Comparison of ENCODE assay signal across 16 cellular contexts in genomic region chr10:96279219-96279641, GRCh38. TPM values are rescaled to one million over a fixed set of nuclear protein-coding genes. Genes with fewer than 3 reads are reported as not detected.
DNase-seq lines count a peak whose midpoint lies in the region; ATAC-seq, FAIRE-seq and TF ChIP-seq lines count a peak whose summit lies in the region.
"Had no signal": no experiment of that assay in that cellular context is flagged by ENCODE, and none has a peak within 500 bp of the region (broad histone marks: within the 10 kb centered on the region; RNA-seq: fewer than 3 reads in every experiment).

No MANE protein-coding gene starts in this region.

- no peak overlapping the region for H2AFZ ChIP-seq in K562 (ENCODE audit: low read depth, low read length)

- no peaks in the 10 kb centered on the region for H3K9me1 ChIP-seq in K562 (ENCODE audit: control insufficient read depth, insufficient read depth, low read length)

- H3K27me3 ChIP-seq in K562 (ENCODE audit: control insufficient read depth in 2 of 2, insufficient read depth in 2 of 2, low read length in 2 of 2) = peaks cover 0 to 8% of the 10 kb centered on the region in 2 experiments; a peak in 2 of 5 replicates

- H3K9me3 ChIP-seq in K562 (replicated peaks; ENCODE audit: control insufficient read depth, insufficient read depth, low read depth, low read length) (no peaks in the 10 kb centered on the region), mucosa of descending colon (no peaks in the 10 kb centered on the region)
- H3K9me3 ChIP-seq: A549 had no signal

- no peak overlapping the region for H3K27ac ChIP-seq in K562 (ENCODE audit: extremely low read depth, low read depth, low read length)
- H3K27ac ChIP-seq: A549 had no signal

- ATAC-seq in K562 (no peak), mucosa of descending colon (peak; percentile 52), GM18519 (IDR thresholded peaks at IDR 0.05; ENCODE audit: low FRiP score, unreplicated experiment) (no peak), HG02571 (IDR thresholded peaks at IDR 0.05; ENCODE audit: unreplicated experiment) (no peak), HG03159 (IDR thresholded peaks at IDR 0.05; ENCODE audit: unreplicated experiment) (no peak)
- ATAC-seq: A549, HCT116 had no signal

- WGBS in K562 (ENCODE audit: insufficient coverage, low coverage, missing lambda C conversion rate) = 0% methylated on average over 3 of the region's 3 CpGs

- no peaks in the 10 kb centered on the region for H3K4me1 ChIP-seq in K562 (replicated peaks in 1 of 2; ENCODE audit: control insufficient read depth in 2 of 2, insufficient read depth in 2 of 2, low read length in 2 of 2)
- H3K4me1 ChIP-seq in mucosa of descending colon (ENCODE audit: low read depth) = no peaks in the 10 kb centered on the region
- H3K4me1 ChIP-seq: A549 had no signal

- no peak overlapping the region for H3K4me3 ChIP-seq in K562
- no peak overlapping the region for H3K4me3 ChIP-seq in mucosa of descending colon
- H3K4me3 ChIP-seq: A549 had no signal

- TF ChIP-seq CTCF in K562 (IDR thresholded peaks at IDR 0.05 in 2 of 3, conservative IDR thresholded peaks at IDR 0.05 in 1 of 3; ENCODE audit: insufficient read depth in 2 of 3, low read depth in 1 of 3, low read length in 3 of 3) = no peak
- no peak for TF ChIP-seq CTCF in mucosa of descending colon (IDR thresholded peaks at IDR 0.05)

- CTCF ChIA-PET in K562 (lab: Yijun Ruan, JAX; ENCODE audit: low intra/inter-chr PET ratio) = no interaction called here

- DNase-seq in GM12891 (ENCODE audit: insufficient read length, low spot score) (no peak), NAMALWA (ENCODE audit: low spot score) (peak; percentile 92), K562 (ENCODE audit: extremely low read depth in 1 of 4, low spot score in 3 of 4) (no peak), mucosa of descending colon (no peak)
- DNase-seq: KBM-7, NCI-H1436, NCI-H2029, NCI-H2171 treated with DMSO at 0.1 percent for 48 hours, NCI-H510A, SIG-M5 had no signal

- FAIRE-seq in GM12891 (lab: Jason Lieb, UNC) (peak; percentile 38), K562 (lab: Jason Lieb, UNC) (no peak)
- FAIRE-seq: A549 had no signal

- no peaks in the 10 kb centered on the region for H4K20me1 ChIP-seq in K562 (replicated peaks; ENCODE audit: control insufficient read depth, insufficient read depth, low read length)

- H3K4me2 ChIP-seq in K562 (ENCODE audit: insufficient read depth, low read length) = no peak overlapping the region
- H3K4me2 ChIP-seq: A549 had no signal

- BruUV-seq in K562 (replicated peaks; lab: Mats Ljungman, UMichigan) = no TSS peak

- POLR2A ChIA-PET in K562 (lab: Yijun Ruan, JAX) = interaction anchor here (0.7 to 1.1 kb wide), 2 partner anchors 8 to 340 kb away, joined by 3 to 5 read pairs; partner anchors contain the start of gene BLNK

- H3K9ac ChIP-seq in K562 (ENCODE audit: insufficient read depth in 1 of 2, low read depth in 2 of 2, low read length in 2 of 2) = no peak overlapping the region

- no peaks in the 10 kb centered on the region for H3K36me3 ChIP-seq in K562 (ENCODE audit: control insufficient read depth, insufficient read depth, low read length)
- H3K36me3 ChIP-seq in mucosa of descending colon (ENCODE audit: low read depth) = no peaks in the 10 kb centered on the region

- TF ChIP-seq POLR2A in GM12891 (IDR thresholded peaks at IDR 0.05; ENCODE audit: low read depth, low read length) (no peak), K562 (conservative IDR thresholded peaks at IDR 0.05) (no peak)

- no peaks in the 10 kb centered on the region for H3K79me2 ChIP-seq in K562 (ENCODE audit: control insufficient read depth, insufficient read depth, low read length)

- in situ Hi-C loops in K562 (cut with MboI) = no loop called here

- TF ChIP-seq EP300 in K562 (IDR thresholded peaks at IDR 0.05; ENCODE audit: low read length) = no peak

- TF ChIP-seq RAD21 in K562 (CRISPR knock-in tag; conservative IDR thresholded peaks at IDR 0.05 in 1 of 2, IDR thresholded peaks at IDR 0.05 in 1 of 2) = no peak

- intact Hi-C loops in K562 (cut with micrococcal nuclease) = no loop called here
- intact Hi-C loops in mucosa of descending colon (cut with DNase I, micrococcal nuclease) = no loop called here

TF ChIP-seq in GM12891, 5 proteins besides CTCF, POLR2A, EP300 and RAD21:
- TF ChIP-seq POU2F2 (IDR thresholded peaks at IDR 0.05; ENCODE audit: low read depth, low read length) (no peak), POLR2AphosphoS5 (IDR thresholded peaks at IDR 0.05; ENCODE audit: low read depth, low read length) (no peak), PAX5 (IDR thresholded peaks at IDR 0.05; ENCODE audit: insufficient read depth, low read length, severe bottlenecking) (no peak), SPI1 (IDR thresholded peaks at IDR 0.05; ENCODE audit: low read depth, low read length) (no peak), TAF1 (IDR thresholded peaks at IDR 0.05; ENCODE audit: low read depth, low read length) (no peak)

TF ChIP-seq in K562, 482 proteins besides CTCF, POLR2A, EP300 and RAD21 (continues in another document):
- TF ChIP-seq RFX1 (IDR thresholded peaks at IDR 0.05) (peak; percentile 82), ZMIZ1 (IDR thresholded peaks at IDR 0.05; ENCODE audit: low read depth in 2 of 2, low read length in 2 of 2) (no peak)

RNA-seq across cellular contexts. Expression of gene BLNK, which starts 7.9 kb away (rescaled TPM):
- 92.6 TPM for polyA plus RNA-seq in GM12891 (2012; ENCODE audit: low read depth, missing spikeins)
- not detected in 2 replicates for total RNA-seq in K562 (2011; cell fraction: chromatin; rRNA removed; ENCODE audit: low replicate concordance)
- not detected in 2 replicates for total RNA-seq in K562 (2011; cell fraction: nucleolus; rRNA removed)
- total RNA-seq in K562 (2011; cell fraction: nucleoplasm; rRNA removed) = not detected in 2 replicates
- total RNA-seq in K562 (2014; rRNA removed) (not detected in 2 replicates), K562 (2014; rRNA removed; fragmentation: Illumina TruSeq; extraction: Trizol) (not detected in 2 replicates), K562 (2015; rRNA removed; fragmentation: Illumina TruSeq; extraction: Trizol) (not detected in 2 replicates), K562 (2021) (0.20 TPM in 1 of 2 replicates, not detected in the other), mucosa of descending colon (10 to 100 TPM; 13.2 to 45.7 (median 30.4) TPM)
- polyA plus RNA-seq in K562 (2011; rRNA removed) (not detected in 2 replicates), K562 (2014; fragmentation: Illumina TruSeq; extraction: Trizol) (not detected in 2 replicates), K562 (2014; fragmentation: Nextera tagmentation; extraction: Ambion mirVana) (not detected), K562 (2014; rRNA removed) (not detected in 2 replicates)
- polyA plus RNA-seq in K562 (2011; cell fraction: cytosol; rRNA removed) = not detected in 2 replicates
- not detected in 2 replicates for polyA plus RNA-seq in K562 (2011; cell fraction: nucleus; rRNA removed)
- not detected in 2 replicates for polyA plus RNA-seq in K562 (2012)
- polyA minus RNA-seq in K562 (2011; rRNA and poly(A)+ RNA removed) = not detected in 2 replicates
- not detected in 2 replicates for polyA minus RNA-seq in K562 (2011; cell fraction: cytosol; rRNA and poly(A)+ RNA removed)
- not detected in 2 replicates for polyA minus RNA-seq in K562 (2011; cell fraction: nucleus; rRNA and poly(A)+ RNA removed)
- polyA plus RNA-seq: A549 had no signal

RNA-seq across cellular contexts. Expression of gene DNTT, which starts 25.0 kb away (rescaled TPM):
- not detected for polyA plus RNA-seq in GM12891 (2012; ENCODE audit: low read depth, missing spikeins)
- not detected in 2 replicates for total RNA-seq in K562 (2011; cell fraction: chromatin; rRNA removed; ENCODE audit: low replicate concordance)
- not detected in 2 replicates for total RNA-seq in K562 (2011; cell fraction: nucleolus; rRNA removed)
- total RNA-seq in K562 (2011; cell fraction: nucleoplasm; rRNA removed) = not detected in 2 replicates
- total RNA-seq in K562 (2014; rRNA removed) = not detected in 2 replicates
- total RNA-seq in K562 (2014; rRNA removed; fragmentation: Illumina TruSeq; extraction: Trizol) = not detected in 2 replicates
- not detected in 2 replicates for total RNA-seq in K562 (2015; rRNA removed; fragmentation: Illumina TruSeq; extraction: Trizol)
- not detected in 2 replicates for total RNA-seq in K562 (2021)
- not detected in 2 replicates for polyA plus RNA-seq in K562 (2011; rRNA removed)
- not detected in 2 replicates for polyA plus RNA-seq in K562 (2011; cell fraction: cytosol; rRNA removed)
- polyA plus RNA-seq in K562 (2011; cell fraction: nucleus; rRNA removed) = not detected in 2 replicates
- not detected in 2 replicates for polyA plus RNA-seq in K562 (2012)
- not detected in 2 replicates for polyA plus RNA-seq in K562 (2014; fragmentation: Illumina TruSeq; extraction: Trizol)
- polyA plus RNA-seq in K562 (2014; fragmentation: Nextera tagmentation; extraction: Ambion mirVana) = not detected
- not detected in 2 replicates for polyA plus RNA-seq in K562 (2014; rRNA removed)
- not detected in 2 replicates for polyA minus RNA-seq in K562 (2011; rRNA and poly(A)+ RNA removed)
- not detected in 2 replicates for polyA minus RNA-seq in K562 (2011; cell fraction: cytosol; rRNA and poly(A)+ RNA removed)
- not detected in 2 replicates for polyA minus RNA-seq in K562 (2011; cell fraction: nucleus; rRNA and poly(A)+ RNA removed)
- not detected for total RNA-seq in mucosa of descending colon
- polyA plus RNA-seq: A549, CD14-positive monocyte had no signal

Comparison
In these comparisons a context has a peak if more than half of its experiments do, and no peak if none do; other contexts are left out.
1. RNA of gene BLNK, which starts 7.9 kb away (total RNA-seq): 13.2 to 45.7 TPM in mucosa of descending colon; 0.20 TPM in K562; every median in the first group is over 10 times any median in the second.